22 cellular contexts compared by ENCODE assay signal in genomic region chr14:70317091-70317968, GRCh38.
"Had no signal": no experiment of that assay in that cellular context is flagged by ENCODE, and none has a peak within 500 bp of the region (broad histone marks: within the 10 kb centered on the region; RNA-seq: fewer than 3 reads in every experiment).

No MANE protein-coding gene starts in this region.

- H3K4me3 Mint-ChIP-seq: activated CD4-positive, alpha-beta memory T cell treated with anti-CD3 and anti-CD28 coated beads, Interleukin-2, amount 10 ng/mL, durations not matched to agents 7 days and 5 days; activated T-cell treated with anti-CD3 and anti-CD28 coated beads, Interleukin-2, amount 50 U/mL, for 4 hours; memory B cell; naive thymus-derived CD8-positive, alpha-beta T cell; T-cell had no signal

- H3K27me3 ChIP-seq: neutrophil, right atrium auricular region, tibial nerve had no signal

- H3K36me3 ChIP-seq: gastroesophageal sphincter, left lung, neutrophil, right atrium auricular region, tibial nerve had no signal

- ATAC-seq: gastroesophageal sphincter; naive thymus-derived CD8-positive, alpha-beta T cell; T-cell had no signal

- H3K27ac ChIP-seq: dorsolateral prefrontal cortex, gastroesophageal sphincter, left lung, neutrophil, right atrium auricular region, tibial nerve had no signal

- DNase-seq: activated CD4-positive, alpha-beta memory T cell treated with anti-CD3 and anti-CD28 coated beads, Interleukin-2, amount 10 ng/mL, durations not matched to agents 7 days and 5 days; activated CD4-positive, alpha-beta T cell treated with anti-CD3 and anti-CD28 coated beads for 4 hours; activated effector memory CD4-positive, alpha-beta T cell treated with Interleukin-2 at 50 U/mL for 16 hours; activated naive CD4-positive, alpha-beta T cell treated with anti-CD3 and anti-CD28 coated beads, Interleukin-2, amount 50 U/mL, for 16 hours; activated T-cell treated with anti-CD3 and anti-CD28 coated beads, Interleukin-2, amount 50 U/mL, for 4 hours; kidney; left lung; naive thymus-derived CD8-positive, alpha-beta T cell; stimulated activated CD4-positive, alpha-beta T cell treated with anti-CD3 and anti-CD28 coated beads, Interleukin-4, amount 100 ng/mL, for 4 hours; stimulated activated CD8-positive, alpha-beta memory T cell treated with anti-CD3 and anti-CD28 coated beads, Interleukin-4, amount 100 ng/mL, for 48 hours; stimulated activated naive CD4-positive, alpha-beta T cell treated with Interleukin-2 at 50 U/mL for 16 hours; T-cell; T1000 had no signal

- H3K9me3 Mint-ChIP-seq: activated CD4-positive, alpha-beta memory T cell treated with anti-CD3 and anti-CD28 coated beads, Interleukin-2, amount 10 ng/mL, durations not matched to agents 7 days and 5 days had no signal

- H3K36me3 Mint-ChIP-seq: memory B cell, T-cell had no signal

- H3K4me1 Mint-ChIP-seq: activated CD4-positive, alpha-beta memory T cell treated with anti-CD3 and anti-CD28 coated beads, Interleukin-2, amount 10 ng/mL, durations not matched to agents 7 days and 5 days; memory B cell; naive thymus-derived CD8-positive, alpha-beta T cell; T-cell had no signal

- H3K4me3 ChIP-seq: dorsolateral prefrontal cortex, gastroesophageal sphincter, left lung, mucosa of descending colon, right atrium auricular region, tibial nerve had no signal

- H3K27ac Mint-ChIP-seq: activated CD4-positive, alpha-beta memory T cell treated with anti-CD3 and anti-CD28 coated beads, Interleukin-2, amount 10 ng/mL, durations not matched to agents 7 days and 5 days; memory B cell; naive thymus-derived CD8-positive, alpha-beta T cell; T-cell had no signal

- H3K9me3 ChIP-seq: gastroesophageal sphincter, left lung, mucosa of descending colon, neutrophil, right atrium auricular region, tibial nerve had no signal

- FAIRE-seq: endometrium, kidney, small intestine had no signal

- H3K4me1 ChIP-seq: gastroesophageal sphincter, left lung, right atrium auricular region, tibial nerve had no signal
